ENCODE assay signal across 8 cellular contexts in the genomic region with DNA sequence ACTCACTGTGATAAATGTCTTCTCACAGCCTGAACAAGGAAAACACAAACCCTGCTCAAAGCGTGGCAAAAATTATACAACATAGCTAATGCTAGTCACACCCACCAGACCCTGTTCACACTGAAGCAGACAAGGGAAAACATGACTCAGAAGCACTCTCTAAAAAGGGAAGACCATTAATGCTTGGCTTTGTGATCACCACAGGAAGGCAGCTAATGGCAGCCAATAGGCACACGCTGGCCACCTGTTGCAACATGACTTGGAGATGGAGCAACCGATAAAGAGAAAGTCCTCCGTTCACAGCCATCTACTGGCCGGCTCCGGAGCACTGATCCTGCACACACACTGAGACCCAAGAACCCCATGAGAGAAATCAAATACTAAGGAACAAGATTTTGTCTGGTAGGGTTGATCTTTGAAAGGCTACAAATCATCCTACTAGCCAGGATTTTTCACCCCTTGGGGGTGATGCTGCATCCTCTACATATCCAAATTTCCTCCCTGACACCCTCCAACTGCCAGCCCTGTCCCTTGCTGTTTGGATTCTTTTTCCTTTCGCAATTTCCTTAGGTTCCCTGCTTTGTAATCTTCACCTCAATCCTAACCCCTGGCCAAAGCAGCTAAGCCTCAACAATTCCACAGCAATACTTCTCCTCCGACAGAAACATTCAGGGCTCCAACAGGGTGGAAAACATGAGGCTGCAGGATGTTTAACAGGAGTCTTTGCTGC. TPM values are rescaled to one million over a fixed set of nuclear protein-coding genes. Genes with fewer than 3 reads are reported as not detected.
DNase-seq lines count a peak whose midpoint lies in the region; ATAC-seq, FAIRE-seq and TF ChIP-seq lines count a peak whose summit lies in the region.

No MANE protein-coding gene starts in this region.

- intact Hi-C loops in PC-3 (cut with micrococcal nuclease) (no loop called here), HepG2 (cut with micrococcal nuclease; ENCODE audit: unreplicated experiment) (no loop called here), stomach (cut with DNase I; ENCODE audit: low total_unique reads) (no loop called here)

- H3F3A ChIP-seq in PC-3 (ENCODE audit: low read length, unreplicated experiment), result no peaks in the 10 kb centered on the region

- H3K4me2 ChIP-seq in PC-3 (ENCODE audit: low read length) (peak overlapping the region; percentile 86), HepG2 (ENCODE audit: low read depth, low read length) (peak overlapping the region; percentile 87)

- H3K27me3 ChIP-seq in HL-60 (ENCODE audit: insufficient read depth, poor library complexity, severe bottlenecking) (no peaks in the 10 kb centered on the region), PC-3 (ENCODE audit: low read length) (no peaks in the 10 kb centered on the region), HepG2 (ENCODE audit: control insufficient read depth in 1 of 2, insufficient read depth in 2 of 2, low read length in 2 of 2) (no peaks in the 10 kb centered on the region; a peak in 1 of 5 replicates), stomach (no peaks in the 10 kb centered on the region)

- H3K9ac ChIP-seq in PC-3 (ENCODE audit: low read length) (no peak overlapping the region), HepG2 (ENCODE audit: insufficient read depth, low read depth, low read length) (peak overlapping the region; percentile 76)

- H3K4me3 ChIP-seq in HL-60 (replicated peaks; ENCODE audit: insufficient read depth, low read length) (peak overlapping the region; percentile 75), PC-3 (ENCODE audit: low read length) (peak overlapping the region; percentile 77), choroid plexus epithelial cell (ENCODE audit: low read depth, low read length) (peak overlapping the region; percentile 2), HepG2 (replicated peaks in 1 of 3; ENCODE audit: insufficient read depth in 1 of 3, low read depth in 2 of 3, low read length in 3 of 3) (peak overlapping the region; percentile 68 to 76 (median 70)), stomach (peak overlapping the region in 2 of 4 donors; percentile 67 to 90)

- H3K27ac ChIP-seq in C4-2B (peak overlapping the region; percentile 23), HL-60 (replicated peaks) (peak overlapping the region; percentile 88), PC-3 (ENCODE audit: low read length) (no peak overlapping the region), HepG2 (ENCODE audit: extremely low read length, insufficient read depth, low read length) (peak overlapping the region; percentile 70), stomach (peak overlapping the region in 4 of 5 donors; percentile 23 to 63 (median 55))

- peak; percentile 37 to 55; a peak in 2 of 4 replicates for TF ChIP-seq EP300 in HepG2 (IDR thresholded peaks at IDR 0.05; ENCODE audit: low read depth in 2 of 2, low read length in 2 of 2)
- TF ChIP-seq EP300 in HepG2 (CRISPR knock-in tag; IDR thresholded peaks at IDR 0.05; ENCODE audit: borderline replicate concordance), result no peak; the same call in 1 of the 2 replicates
- TF ChIP-seq EP300 in stomach (IDR thresholded peaks at IDR 0.05), result no peak

- H2AFZ ChIP-seq in PC-3 (ENCODE audit: low read length) (no peak overlapping the region), HepG2 (ENCODE audit: low read length) (no peak overlapping the region)

- TF ChIP-seq RAD21 in HepG2 (CRISPR knock-in tag; IDR thresholded peaks at IDR 0.05), result no peak; the same call in 1 of the 2 replicates

- TF ChIP-seq POLR2A in HepG2 (IDR thresholded peaks at IDR 0.05; ENCODE audit: insufficient read depth in 1 of 2, low read depth in 2 of 2, low read length in 2 of 2), result peak in 1 of 2 experiments; percentile 49; a peak in 1 of 4 replicates
- TF ChIP-seq POLR2A in stomach (IDR thresholded peaks at IDR 0.05), result no peak

- H3K79me2 ChIP-seq in PC-3 (ENCODE audit: low read length), result peaks cover 66% of the 10 kb centered on the region
- H3K79me2 ChIP-seq in HepG2 (ENCODE audit: insufficient read depth, low read length), result peaks cover 69% of the 10 kb centered on the region

- CTCF ChIA-PET in PC-3 (lab: Charles Lee), result interaction anchor here (0.6 to 0.7 kb wide), 2 partner anchors 20 to 226 kb away, joined by 4 to 8 read pairs; no protein-coding TSS in a partner anchor
- CTCF ChIA-PET in HepG2 (lab: Yijun Ruan, JAX; ENCODE audit: low intra/inter-chr PET ratio, low total read pairs), result no interaction called here

- POLR2A ChIA-PET in PC-3 (lab: Charles Lee; ENCODE audit: unreplicated experiment), result no interaction called here
- POLR2A ChIA-PET in HepG2 (lab: Yijun Ruan, JAX), result interaction anchor here (0.9 to 3.6 kb wide), 7 partner anchors 10 to 57 kb away, joined by 3 to 39 read pairs (median 6); a partner anchor contains a TSS

- 16% methylated on average over 7 of the region's 8 CpGs for WGBS in HepG2 (ENCODE audit: low lambda C conversion rate)
- 20 to 31% (median 23%) methylated on average over 8 of the region's 8 CpGs for WGBS in stomach, 5 donors

- peaks cover 23% of the 10 kb centered on the region for H4K20me1 ChIP-seq in PC-3 (ENCODE audit: low read length)
- H4K20me1 ChIP-seq in HepG2 (ENCODE audit: insufficient read depth, low read length), result peaks cover 26% of the 10 kb centered on the region

- H3K4me1 ChIP-seq in PC-3 (ENCODE audit: insufficient read depth, low read length) (peaks cover 20% of the 10 kb centered on the region), HepG2 (ENCODE audit: insufficient read depth, low read length) (peaks cover 60% of the 10 kb centered on the region), stomach (peaks cover 33 to 73% (median 52%) of the 10 kb centered on the region in 4 donors)

- FAIRE-seq in HepG2 (lab: Jason Lieb, UNC) (peak; percentile 95), D721Med (lab: Jason Lieb, UNC) (no peak)

- ATAC-seq in PC-3 (no peak), HepG2 (peak; percentile 74)

- peaks cover 14% of the 10 kb centered on the region; the same call in 1 of the 2 replicates for H3K36me3 ChIP-seq in PC-3 (ENCODE audit: low read depth, low read length)
- H3K36me3 ChIP-seq in HepG2 (replicated peaks in 1 of 2; ENCODE audit: control insufficient read depth in 1 of 2, insufficient read depth in 2 of 2, low read length in 2 of 2), result peaks cover 11 to 41% of the 10 kb centered on the region in 2 experiments
- peaks cover 39 to 47% (median 45%) of the 10 kb centered on the region in 4 donors for H3K36me3 ChIP-seq in stomach

- H3K9me3 ChIP-seq in PC-3 (ENCODE audit: low read length) (no peaks in the 10 kb centered on the region), HepG2 (ENCODE audit: low read length) (no peaks in the 10 kb centered on the region), stomach (no peaks in the 10 kb centered on the region)

- BruUV-seq in PC-3 (replicated peaks; lab: Mats Ljungman, UMichigan), result no TSS peak
- BruUV-seq in HepG2 (replicated peaks; lab: Mats Ljungman, UMichigan), result TSS peak; percentile 55

- TF ChIP-seq CTCF in C4-2B (conservative IDR thresholded peaks at IDR 0.05), result no peak
- no peak for TF ChIP-seq CTCF in HL-60 (IDR thresholded peaks at IDR 0.05; ENCODE audit: insufficient read depth, low read length)
- no peak for TF ChIP-seq CTCF in PC-3 (conservative IDR thresholded peaks at IDR 0.05; ENCODE audit: low read depth, low read length)
- peak; percentile 30 for TF ChIP-seq CTCF in choroid plexus epithelial cell (conservative IDR thresholded peaks at IDR 0.05; ENCODE audit: low read depth, low read length)
- peak; percentile 47 for TF ChIP-seq CTCF in HepG2 (CRISPR knock-in tag; IDR thresholded peaks at IDR 0.05)
- TF ChIP-seq CTCF in stomach (IDR thresholded peaks at IDR 0.05), result no peak
- TF ChIP-seq CTCF in D721Med (IDR thresholded peaks at IDR 0.05; ENCODE audit: insufficient read depth, missing control alignments), result no peak

- in situ Hi-C loops in HepG2 (cut with HindIII; ENCODE audit: extremely low pct_ligation_motif_present, low pct_unique_long_range_greater_than_20kb), result no loop called here

- H3K9me2 ChIP-seq in PC-3 (replicated peaks; ENCODE audit: low read length), result no peaks in the 10 kb centered on the region

- DNase-seq in HL-60 (ENCODE audit: low read depth in 1 of 2, low spot score in 1 of 2) (peak; percentile 97), PC-3 (peak; percentile 39), choroid plexus epithelial cell (ENCODE audit: low read depth) (peak; percentile 92), HepG2 (ENCODE audit: low spot score) (peak; percentile 94), stomach (peak; percentile 71), D721Med (ENCODE audit: insufficient read length, low spot score) (no peak), NCI-H82 treated with DMSO at 0.1 percent for 48 hours (lab: John Stamatoyannopoulos, UW; ENCODE audit: unreplicated experiment) (no peak)

RNA-seq across cellular contexts. Expression of a gene that starts 3.2 kb away (rescaled TPM):
- 15.4 and 18.7 TPM in 2 replicates for total RNA-seq in PC-3 (2014; rRNA removed)
- total RNA-seq in HepG2 (2016; rRNA removed; fragmentation: Illumina TruSeq; extraction: Trizol), result 14.7 and 21.2 TPM in 2 replicates
- 3.8 and 5.1 TPM in 2 replicates for total RNA-seq in HepG2 (2016; cell fraction: cytosol; rRNA removed; fragmentation: Illumina TruSeq; extraction: Trizol; ENCODE audit: low read depth)
- 14.1 and 20.6 TPM in 2 replicates for total RNA-seq in HepG2 (2016; cell fraction: insoluble cytoplasmic fraction; rRNA removed; fragmentation: Illumina TruSeq; extraction: Trizol)
- total RNA-seq in HepG2 (2016; cell fraction: membrane; rRNA removed; fragmentation: Illumina TruSeq; extraction: Trizol), result 8.3 and 8.6 TPM in 2 replicates
- total RNA-seq in HepG2 (2016; cell fraction: nucleus; rRNA removed; fragmentation: Illumina TruSeq; extraction: Trizol), result 34.2 and 37.1 TPM in 2 replicates
- polyA plus RNA-seq in HepG2 (2011; rRNA removed), result 17.6 and 22.1 TPM in 2 replicates
- polyA plus RNA-seq in HepG2 (2011; cell fraction: cytosol; rRNA removed), result 11.0 and 12.5 TPM in 2 replicates
- polyA plus RNA-seq in HepG2 (2011; cell fraction: nucleus; rRNA removed), result 66.1 and 66.9 TPM in 2 replicates
- polyA plus RNA-seq in HepG2 (2012), result 15.7 and 19.2 TPM in 2 replicates
- polyA plus RNA-seq in HepG2 (2016; cell fraction: cytosol; fragmentation: Illumina TruSeq; extraction: Trizol; ENCODE audit: low read depth), result 1.2 TPM in 2 replicates
- 9.6 and 12.3 TPM in 2 replicates for polyA plus RNA-seq in HepG2 (2016; cell fraction: insoluble cytoplasmic fraction; fragmentation: Illumina TruSeq; extraction: Trizol; ENCODE audit: low read depth)
- 2.8 TPM in 2 replicates for polyA plus RNA-seq in HepG2 (2016; cell fraction: membrane; fragmentation: Illumina TruSeq; extraction: Trizol; ENCODE audit: low read depth)
- 46.7 and 52.0 TPM in 2 replicates for polyA plus RNA-seq in HepG2 (2016; cell fraction: nucleus; fragmentation: Illumina TruSeq; extraction: Trizol; ENCODE audit: insufficient read depth, low read depth)
- polyA minus RNA-seq in HepG2 (2011; rRNA and poly(A)+ RNA removed; ENCODE audit: low replicate concordance), result 30.7 and 49.9 TPM in 2 replicates
- polyA minus RNA-seq in HepG2 (2011; cell fraction: cytosol; rRNA and poly(A)+ RNA removed), result 19.2 and 20.2 TPM in 2 replicates
- polyA minus RNA-seq in HepG2 (2011; cell fraction: nucleus; rRNA and poly(A)+ RNA removed), result 69.8 and 75.6 TPM in 2 replicates
- total RNA-seq in stomach, result 10 to 100 TPM; 16.9 to 73.2 (median 44.5) TPM
- polyA plus RNA-seq in stomach, result 1 to 10 TPM; 6.1 to 9.8 (median 6.6) TPM

RNA-seq across cellular contexts. Expression of a gene that starts 45.1 kb away (rescaled TPM):
- not detected in 2 replicates for total RNA-seq in PC-3 (2014; rRNA removed)
- 0.71 and 0.74 TPM in 2 replicates for total RNA-seq in HepG2 (2016; rRNA removed; fragmentation: Illumina TruSeq; extraction: Trizol)
- 0.09 TPM in 1 of 2 replicates, not detected in the other for total RNA-seq in HepG2 (2016; cell fraction: cytosol; rRNA removed; fragmentation: Illumina TruSeq; extraction: Trizol; ENCODE audit: low read depth)
- total RNA-seq in HepG2 (2016; cell fraction: insoluble cytoplasmic fraction; rRNA removed; fragmentation: Illumina TruSeq; extraction: Trizol), result 0.39 and 0.97 TPM in 2 replicates
- total RNA-seq in HepG2 (2016; cell fraction: membrane; rRNA removed; fragmentation: Illumina TruSeq; extraction: Trizol), result 0.24 and 0.25 TPM in 2 replicates
- 0.69 and 0.87 TPM in 2 replicates for total RNA-seq in HepG2 (2016; cell fraction: nucleus; rRNA removed; fragmentation: Illumina TruSeq; extraction: Trizol)
- polyA plus RNA-seq in HepG2 (2011; rRNA removed), result 1.3 and 2.0 TPM in 2 replicates
- polyA plus RNA-seq in HepG2 (2011; cell fraction: cytosol; rRNA removed), result 0.65 and 0.95 TPM in 2 replicates
- polyA plus RNA-seq in HepG2 (2011; cell fraction: nucleus; rRNA removed), result 6.6 and 8.2 TPM in 2 replicates
- 1.1 and 2.5 TPM in 2 replicates for polyA plus RNA-seq in HepG2 (2012)
- polyA plus RNA-seq in HepG2 (2016; cell fraction: cytosol; fragmentation: Illumina TruSeq; extraction: Trizol; ENCODE audit: low read depth), result 0.12 and 0.17 TPM in 2 replicates
- polyA plus RNA-seq in HepG2 (2016; cell fraction: insoluble cytoplasmic fraction; fragmentation: Illumina TruSeq; extraction: Trizol; ENCODE audit: low read depth), result 0.78 and 0.88 TPM in 2 replicates
- polyA plus RNA-seq in HepG2 (2016; cell fraction: membrane; fragmentation: Illumina TruSeq; extraction: Trizol; ENCODE audit: low read depth), result 0.21 and 0.22 TPM in 2 replicates
- polyA plus RNA-seq in HepG2 (2016; cell fraction: nucleus; fragmentation: Illumina TruSeq; extraction: Trizol; ENCODE audit: insufficient read depth, low read depth), result 2.7 and 2.8 TPM in 2 replicates
- polyA minus RNA-seq in HepG2 (2011; rRNA and poly(A)+ RNA removed; ENCODE audit: low replicate concordance), result 2.2 TPM in 1 of 2 replicates, not detected in the other
- 0.53 and 0.59 TPM in 2 replicates for polyA minus RNA-seq in HepG2 (2011; cell fraction: cytosol; rRNA and poly(A)+ RNA removed)
- 0.75 and 1.2 TPM in 2 replicates for polyA minus RNA-seq in HepG2 (2011; cell fraction: nucleus; rRNA and poly(A)+ RNA removed)
- not detected for total RNA-seq in stomach
- not detected for polyA plus RNA-seq in stomach

RNA-seq across cellular contexts. Expression of a gene that starts 51.5 kb away (rescaled TPM):
- total RNA-seq in PC-3 (2014; rRNA removed), result not detected in 2 replicates
- 16.1 and 43.1 TPM in 2 replicates for total RNA-seq in HepG2 (2016; rRNA removed; fragmentation: Illumina TruSeq; extraction: Trizol)
- 8.0 and 11.1 TPM in 2 replicates for total RNA-seq in HepG2 (2016; cell fraction: cytosol; rRNA removed; fragmentation: Illumina TruSeq; extraction: Trizol; ENCODE audit: low read depth)
- 15.2 and 40.9 TPM in 2 replicates for total RNA-seq in HepG2 (2016; cell fraction: insoluble cytoplasmic fraction; rRNA removed; fragmentation: Illumina TruSeq; extraction: Trizol)
- 18.0 and 22.7 TPM in 2 replicates for total RNA-seq in HepG2 (2016; cell fraction: membrane; rRNA removed; fragmentation: Illumina TruSeq; extraction: Trizol)
- total RNA-seq in HepG2 (2016; cell fraction: nucleus; rRNA removed; fragmentation: Illumina TruSeq; extraction: Trizol), result 29.6 and 33.9 TPM in 2 replicates
- polyA plus RNA-seq in HepG2 (2011; rRNA removed), result 32.0 and 50.7 TPM in 2 replicates
- polyA plus RNA-seq in HepG2 (2011; cell fraction: cytosol; rRNA removed), result 31.3 and 65.1 TPM in 2 replicates
- polyA plus RNA-seq in HepG2 (2011; cell fraction: nucleus; rRNA removed), result 65.1 and 66.5 TPM in 2 replicates
- 30.3 and 44.6 TPM in 2 replicates for polyA plus RNA-seq in HepG2 (2012)
- polyA plus RNA-seq in HepG2 (2016; cell fraction: cytosol; fragmentation: Illumina TruSeq; extraction: Trizol; ENCODE audit: low read depth), result 10.6 and 12.9 TPM in 2 replicates
- 21.1 and 21.2 TPM in 2 replicates for polyA plus RNA-seq in HepG2 (2016; cell fraction: insoluble cytoplasmic fraction; fragmentation: Illumina TruSeq; extraction: Trizol; ENCODE audit: low read depth)
- 18.9 and 20.1 TPM in 2 replicates for polyA plus RNA-seq in HepG2 (2016; cell fraction: membrane; fragmentation: Illumina TruSeq; extraction: Trizol; ENCODE audit: low read depth)
- polyA plus RNA-seq in HepG2 (2016; cell fraction: nucleus; fragmentation: Illumina TruSeq; extraction: Trizol; ENCODE audit: insufficient read depth, low read depth), result 72.0 and 85.3 TPM in 2 replicates
- 47.2 TPM in 1 of 2 replicates, not detected in the other for polyA minus RNA-seq in HepG2 (2011; rRNA and poly(A)+ RNA removed; ENCODE audit: low replicate concordance)
- polyA minus RNA-seq in HepG2 (2011; cell fraction: cytosol; rRNA and poly(A)+ RNA removed), result 30.8 and 35.4 TPM in 2 replicates
- 5.7 and 6.3 TPM in 2 replicates for polyA minus RNA-seq in HepG2 (2011; cell fraction: nucleus; rRNA and poly(A)+ RNA removed)
- 10 to 100 TPM in 1 of 5 donors, 1 to 10 TPM in 2, not detected in 2; 1.4 to 12.5 (median 5.7) TPM for total RNA-seq in stomach
- under 1 TPM; 0.08 to 0.61 (median 0.19) TPM for polyA plus RNA-seq in stomach

Comparison
In these comparisons a context has a peak if more than half of its experiments do, and no peak if none do; other contexts are left out.
1. CTCF ChIP-seq: peak in choroid plexus epithelial cell (single experiment) and HepG2 (single experiment); none in C4-2B (single experiment), HL-60 (single experiment), PC-3 (single experiment), stomach (0 of 7) and D721Med (single experiment).
2. DNase-seq: peak in HL-60 (2 of 2), PC-3 (single experiment), choroid plexus epithelial cell (single experiment), HepG2 (single experiment) and stomach (single experiment); none in D721Med (single experiment) and NCI-H82 treated with DMSO at 0.1 percent for 48 hours (single experiment).